20 cellular contexts compared by ENCODE assay signal in genomic region chr7:144826248-144826647, GRCh38. TPM values are rescaled to one million over a fixed set of nuclear protein-coding genes. Genes with fewer than 3 reads are reported as not detected.
DNase-seq lines count a peak whose midpoint lies in the region; ATAC-seq, FAIRE-seq and TF ChIP-seq lines count a peak whose summit lies in the region.
"Had no signal": no experiment of that assay in that cellular context is flagged by ENCODE, and none has a peak within 500 bp of the region (broad histone marks: within the 10 kb centered on the region; RNA-seq: fewer than 3 reads in every experiment).

No MANE protein-coding gene starts in this region.

- FAIRE-seq in RCC 7860 (lab: Jason Lieb, UNC): peak; percentile 76
- FAIRE-seq: frontal cortex, kidney, small intestine had no signal

- ATAC-seq in HG02870 (IDR thresholded peaks at IDR 0.05; ENCODE audit: unreplicated experiment): no peak
- ATAC-seq: activated CD4-positive, alpha-beta T cell treated with anti-CD3 and anti-CD28 coated beads for 36 hours; body of pancreas; natural killer cell treated with Interleukin-12 subunit alpha and Interleukin-12 subunit beta and Interleukin-15 and Interleukin-18, amount 100 ng/mL, for 72 hours had no signal

- no peak overlapping the region for H3K4me3 Mint-ChIP-seq in nephron
- H3K4me3 Mint-ChIP-seq: activated CD4-positive, alpha-beta T cell treated with anti-CD3 and anti-CD28 coated beads for 36 hours; CD14-positive monocyte; natural killer cell treated with Interleukin-12 subunit alpha and Interleukin-12 subunit beta and Interleukin-15 and Interleukin-18, amount 100 ng/mL, for 72 hours had no signal

- DNase-seq in NCI-H2171 treated with DMSO at 0.1 percent for 48 hours (lab: John Stamatoyannopoulos, UW) (peak; percentile 4), NCI-H2171 (lab: John Stamatoyannopoulos, UW) (no peak), RCC 7860 (ENCODE audit: low spot score) (no peak), dermis microvascular lymphatic vessel endothelial cell (ENCODE audit: low read depth in 2 of 2) (peak; percentile 53 to 77), NCI-H2081 (lab: John Stamatoyannopoulos, UW) (no peak), NCI-H128 (lab: John Stamatoyannopoulos, UW; ENCODE audit: unreplicated experiment) (no peak)
- DNase-seq: activated CD4-positive, alpha-beta T cell treated with anti-CD3 and anti-CD28 coated beads for 36 hours; activated CD8-positive, alpha-beta memory T cell treated with anti-CD3 and anti-CD28 coated beads, Interleukin-2, amount 50 U/mL, for 4 hours; body of pancreas; GF-D8; kidney; NCI-H2081 treated with DMSO at 0.1 percent for 48 hours; NCI-H524; small intestine; stimulated activated CD4-positive, alpha-beta T cell treated with anti-CD3 and anti-CD28 coated beads, Interleukin-2, amount 100 ng/mL, for 48 hours had no signal

- H3K27me3 Mint-ChIP-seq in nephron (ENCODE audit: low read depth): no peaks in the 10 kb centered on the region
- H3K27me3 Mint-ChIP-seq: activated CD4-positive, alpha-beta T cell treated with anti-CD3 and anti-CD28 coated beads for 36 hours; natural killer cell treated with Interleukin-12 subunit alpha and Interleukin-12 subunit beta and Interleukin-15 and Interleukin-18, amount 100 ng/mL, for 72 hours had no signal

- peaks cover 5% of the 10 kb centered on the region for H3K36me3 Mint-ChIP-seq in nephron (ENCODE audit: low read depth)
- H3K36me3 Mint-ChIP-seq: natural killer cell treated with Interleukin-12 subunit alpha and Interleukin-12 subunit beta and Interleukin-15 and Interleukin-18, amount 100 ng/mL, for 72 hours had no signal

- no peak for TF ChIP-seq CTCF in nephron (IDR thresholded peaks at IDR 0.05; ENCODE audit: unreplicated experiment in 3 of 3)

- H3K4me1 Mint-ChIP-seq in nephron: peaks cover 38% of the 10 kb centered on the region

- H3K27ac Mint-ChIP-seq in nephron: peak overlapping the region; percentile 37 to 82 (median 55)
- H3K27ac Mint-ChIP-seq: natural killer cell treated with Interleukin-12 subunit alpha and Interleukin-12 subunit beta and Interleukin-15 and Interleukin-18, amount 100 ng/mL, for 72 hours had no signal

- peaks cover 4% of the 10 kb centered on the region for H3K9me3 Mint-ChIP-seq in nephron
- H3K9me3 Mint-ChIP-seq: natural killer cell treated with Interleukin-12 subunit alpha and Interleukin-12 subunit beta and Interleukin-15 and Interleukin-18, amount 100 ng/mL, for 72 hours had no signal

RNA-seq across cellular contexts. Expression of gene TPK1, which starts 9.6 kb away (rescaled TPM):
- 16.4 and 17.7 TPM in 2 replicates for total RNA-seq in dermis microvascular lymphatic vessel endothelial cell

Comparison
In these comparisons a context has a peak if more than half of its experiments do, and no peak if none do; other contexts are left out.
1. DNase-seq: peak in NCI-H2171 treated with DMSO at 0.1 percent for 48 hours (single experiment) and dermis microvascular lymphatic vessel endothelial cell (2 of 2); none in NCI-H2171 (single experiment), RCC 7860 (single experiment), NCI-H2081 (0 of 2) and NCI-H128 (single experiment).